9 cellular contexts compared by ENCODE assay signal in genomic region chr7:157431951-157432540, GRCh38.
A peak's percentile ranks its signal among the peaks of the same experiment; 100 is the strongest.
DNase-seq lines count a peak whose midpoint lies in the region; ATAC-seq, FAIRE-seq and TF ChIP-seq lines count a peak whose summit lies in the region.
"Had no signal": no experiment of that assay in that cellular context is flagged by ENCODE, and none has a peak within 500 bp of the region (broad histone marks: within the 10 kb centered on the region; RNA-seq: fewer than 3 reads in every experiment).

No MANE protein-coding gene starts in this region.

- H4K20me1 ChIP-seq in HepG2 (ENCODE audit: insufficient read depth, low read length), result 0 out of 2 replicates have a peak, but pooled peaks cover 2% of the 10 kb centered on the region

- H3K27ac ChIP-seq in HepG2 (ENCODE audit: extremely low read length, insufficient read depth, low read length) (no peak overlapping the region), RWPE1 (no peak overlapping the region)
- H3K27ac ChIP-seq in CD4-positive, alpha-beta memory T cell (ENCODE audit: low read depth, low read length), result no peak overlapping the region

- POLR2A ChIA-PET in activated CD8-positive, alpha-beta T cell treated with anti-CD3 and anti-CD28 coated beads for 36 hours (lab: Charles Lee), result no interaction called here
- POLR2A ChIA-PET in HepG2 (lab: Yijun Ruan, JAX), result no interaction called here
- POLR2A ChIA-PET in RWPE1 (lab: Yijun Ruan, JAX; ENCODE audit: low non-redundant PET), result no interaction called here
- POLR2A ChIA-PET in CD4-positive, alpha-beta memory T cell (lab: Charles Lee; ENCODE audit: partially characterized antibody), result interaction anchor here (1.0 to 1.7 kb wide), 3 partner anchors 39 to 41 kb away, joined by 4 to 6 read pairs (median 5); no protein-coding TSS in a partner anchor

- H3K36me3 Mint-ChIP-seq in activated naive CD4-positive, alpha-beta T cell treated with anti-CD3 and anti-CD28 coated beads for 36 hours (ENCODE audit: low read depth), result no peaks in the 10 kb centered on the region
- no peaks in the 10 kb centered on the region for H3K36me3 Mint-ChIP-seq in activated CD8-positive, alpha-beta T cell treated with anti-CD3 and anti-CD28 coated beads for 36 hours (ENCODE audit: low read depth)
- H3K36me3 Mint-ChIP-seq in stimulated activated memory B cell treated with anti-CD40 and anti-IgM and Interleukin-4, amounts not matched to agents 10 μg/mL and 1 μg/mL and 100 μg/mL, for 72 hours, result no peaks in the 10 kb centered on the region
- H3K36me3 Mint-ChIP-seq in CD4-positive, alpha-beta memory T cell, result no peaks in the 10 kb centered on the region
- H3K36me3 Mint-ChIP-seq: CD14-positive monocyte had no signal

- TF ChIP-seq CTCF in activated CD8-positive, alpha-beta T cell treated with anti-CD3 and anti-CD28 coated beads for 36 hours (IDR thresholded peaks at IDR 0.05), result no peak
- TF ChIP-seq CTCF in HepG2 (CRISPR knock-in tag; IDR thresholded peaks at IDR 0.05) (no peak), RWPE1 (conservative IDR thresholded peaks at IDR 0.05; ENCODE audit: low read depth) (no peak)

- WGBS in HepG2 (ENCODE audit: low lambda C conversion rate), result 34% methylated on average over 19 of the region's 22 CpGs

- H3K79me2 ChIP-seq in HepG2 (ENCODE audit: insufficient read depth, low read length), result no peaks in the 10 kb centered on the region

- no peak overlapping the region for H3K27ac Mint-ChIP-seq in activated naive CD4-positive, alpha-beta T cell treated with anti-CD3 and anti-CD28 coated beads for 36 hours
- H3K27ac Mint-ChIP-seq in activated CD8-positive, alpha-beta T cell treated with anti-CD3 and anti-CD28 coated beads for 36 hours, result no peak overlapping the region
- no peak overlapping the region for H3K27ac Mint-ChIP-seq in stimulated activated memory B cell treated with anti-CD40 and anti-IgM and Interleukin-4, amounts not matched to agents 10 μg/mL and 1 μg/mL and 100 μg/mL, for 72 hours
- peak overlapping the region in 1 of 7 donors; percentile 75 for H3K27ac Mint-ChIP-seq in CD4-positive, alpha-beta memory T cell
- H3K27ac Mint-ChIP-seq: CD14-positive monocyte had no signal

- FAIRE-seq in HepG2 (lab: Jason Lieb, UNC), result no peak

- CTCF ChIA-PET in activated naive CD4-positive, alpha-beta T cell treated with anti-CD3 and anti-CD28 coated beads for 36 hours (lab: Charles Lee), result interaction anchor here (0.7 to 1.4 kb wide), 10 partner anchors 45 to 1646 kb away, joined by 3 to 7 read pairs (median 3); no protein-coding TSS in a partner anchor
- CTCF ChIA-PET in activated CD8-positive, alpha-beta T cell treated with anti-CD3 and anti-CD28 coated beads for 36 hours (lab: Charles Lee), result interaction anchor here (0.5 to 1.3 kb wide), 13 partner anchors 24 to 922 kb away, joined by 3 to 4 read pairs (median 3); no protein-coding TSS in a partner anchor
- CTCF ChIA-PET in HepG2 (lab: Yijun Ruan, JAX; ENCODE audit: low intra/inter-chr PET ratio, low total read pairs) (interaction anchor here (1.6 kb wide), 1 partner anchor 443 kb away, joined by 7 read pairs; no protein-coding TSS in a partner anchor), RWPE1 (lab: Yijun Ruan, JAX) (interaction anchor here (0.6 kb wide), 2 partner anchors 182 to 389 kb away, joined by 3 to 5 read pairs; no protein-coding TSS in a partner anchor)
- CTCF ChIA-PET in CD4-positive, alpha-beta memory T cell (lab: Charles Lee; ENCODE audit: partially characterized antibody), result interaction anchor here (0.7 to 2.8 kb wide), 21 partner anchors 10 to 447 kb away, joined by 3 to 21 read pairs (median 3); no protein-coding TSS in a partner anchor

- BruUV-seq in HepG2 (replicated peaks; lab: Mats Ljungman, UMichigan), result no TSS peak

- no peaks in the 10 kb centered on the region for H3K36me3 ChIP-seq in HepG2 (replicated peaks in 1 of 2; ENCODE audit: control insufficient read depth in 1 of 2, insufficient read depth in 2 of 2, low read length in 2 of 2)
- H3K36me3 ChIP-seq in CD4-positive, alpha-beta memory T cell (ENCODE audit: insufficient read depth, low read length), result no peaks in the 10 kb centered on the region

- H3K4me3 Mint-ChIP-seq in activated naive CD4-positive, alpha-beta T cell treated with anti-CD3 and anti-CD28 coated beads for 36 hours, result peak overlapping the region; percentile 34
- peak overlapping the region; percentile 52 for H3K4me3 Mint-ChIP-seq in activated CD8-positive, alpha-beta T cell treated with anti-CD3 and anti-CD28 coated beads for 36 hours
- peak overlapping the region; percentile 26 for H3K4me3 Mint-ChIP-seq in stimulated activated memory B cell treated with anti-CD40 and anti-IgM and Interleukin-4, amounts not matched to agents 10 μg/mL and 1 μg/mL and 100 μg/mL, for 72 hours
- peak overlapping the region in 4 of 8 donors; percentile 57 to 64 (median 60) for H3K4me3 Mint-ChIP-seq in CD4-positive, alpha-beta memory T cell

- H2AFZ ChIP-seq in HepG2 (ENCODE audit: low read length), result no peak overlapping the region

- TF ChIP-seq EP300 in HepG2 (IDR thresholded peaks at IDR 0.05; ENCODE audit: low read depth in 2 of 2, low read length in 2 of 2) (no peak), HepG2 (CRISPR knock-in tag; IDR thresholded peaks at IDR 0.05; ENCODE audit: borderline replicate concordance) (no peak)

- peaks cover 2 to 26% of the 10 kb centered on the region in 2 experiments for H3K27me3 ChIP-seq in HepG2 (ENCODE audit: control insufficient read depth in 1 of 2, insufficient read depth in 2 of 2, low read length in 2 of 2)
- H3K27me3 ChIP-seq in CD4-positive, alpha-beta memory T cell (ENCODE audit: insufficient read depth, low read length), result no peaks in the 10 kb centered on the region

- H3K4me1 ChIP-seq in HepG2 (ENCODE audit: insufficient read depth, low read length), result no peaks in the 10 kb centered on the region
- peaks cover 15% of the 10 kb centered on the region for H3K4me1 ChIP-seq in CD4-positive, alpha-beta memory T cell (ENCODE audit: insufficient read depth, low read length)

- no peak for TF ChIP-seq RAD21 in HepG2 (CRISPR knock-in tag; IDR thresholded peaks at IDR 0.05)

- no peak for TF ChIP-seq POLR2A in HepG2 (IDR thresholded peaks at IDR 0.05; ENCODE audit: insufficient read depth in 1 of 2, low read depth in 2 of 2, low read length in 2 of 2)

- no peaks in the 10 kb centered on the region for H3K27me3 Mint-ChIP-seq in activated naive CD4-positive, alpha-beta T cell treated with anti-CD3 and anti-CD28 coated beads for 36 hours (ENCODE audit: low read depth)
- H3K27me3 Mint-ChIP-seq in activated CD8-positive, alpha-beta T cell treated with anti-CD3 and anti-CD28 coated beads for 36 hours, result no peaks in the 10 kb centered on the region
- H3K27me3 Mint-ChIP-seq in stimulated activated memory B cell treated with anti-CD40 and anti-IgM and Interleukin-4, amounts not matched to agents 10 μg/mL and 1 μg/mL and 100 μg/mL, for 72 hours, result peaks cover 31% of the 10 kb centered on the region
- peaks cover 0 to 3% of the 10 kb centered on the region in 2 donors for H3K27me3 Mint-ChIP-seq in CD4-positive, alpha-beta memory T cell

- no peaks in the 10 kb centered on the region for H3K9me3 ChIP-seq in HepG2 (ENCODE audit: low read length)
- no peaks in the 10 kb centered on the region for H3K9me3 ChIP-seq in CD4-positive, alpha-beta memory T cell (ENCODE audit: control insufficient read depth in 1 of 2, low read length in 2 of 2)

- H3K4me1 Mint-ChIP-seq in activated naive CD4-positive, alpha-beta T cell treated with anti-CD3 and anti-CD28 coated beads for 36 hours (ENCODE audit: low read depth), result peaks cover 14% of the 10 kb centered on the region
- peaks cover 13% of the 10 kb centered on the region for H3K4me1 Mint-ChIP-seq in activated CD8-positive, alpha-beta T cell treated with anti-CD3 and anti-CD28 coated beads for 36 hours (ENCODE audit: low read depth)
- H3K4me1 Mint-ChIP-seq in stimulated activated memory B cell treated with anti-CD40 and anti-IgM and Interleukin-4, amounts not matched to agents 10 μg/mL and 1 μg/mL and 100 μg/mL, for 72 hours, result peaks cover 15% of the 10 kb centered on the region
- peaks cover 12 to 20% (median 13%) of the 10 kb centered on the region in 4 donors for H3K4me1 Mint-ChIP-seq in CD4-positive, alpha-beta memory T cell

- no peak overlapping the region for H3K4me3 ChIP-seq in HepG2 (replicated peaks in 1 of 3; ENCODE audit: insufficient read depth in 1 of 3, low read depth in 2 of 3, low read length in 3 of 3)
- no peak overlapping the region for H3K4me3 ChIP-seq in CD4-positive, alpha-beta memory T cell (ENCODE audit: low read length in 2 of 2)

- intact Hi-C loops in activated naive CD4-positive, alpha-beta T cell treated with anti-CD3 and anti-CD28 coated beads for 36 hours (cut with micrococcal nuclease), result loop anchor here (2.0 to 10.0 kb wide), 3 partner anchors 153 to 253 kb away; no protein-coding TSS in a partner anchor
- intact Hi-C loops in activated CD8-positive, alpha-beta T cell treated with anti-CD3 and anti-CD28 coated beads for 36 hours (cut with micrococcal nuclease), result loop anchor here (10.0 kb wide), 1 partner anchor 443 kb away; no protein-coding TSS in a partner anchor
- intact Hi-C loops in HepG2 (cut with micrococcal nuclease; ENCODE audit: unreplicated experiment), result loop anchor here (2.0 kb wide), 1 partner anchor 443 kb away; no protein-coding TSS in a partner anchor
- intact Hi-C loops in CD4-positive, alpha-beta memory T cell (cut with micrococcal nuclease), result loop anchor here (2.0 to 10.0 kb wide), 5 partner anchors 39 to 329 kb away; no protein-coding TSS in a partner anchor

- H3K4me2 ChIP-seq in HepG2 (ENCODE audit: low read depth, low read length), result no peak overlapping the region

- no peak for ATAC-seq in activated CD8-positive, alpha-beta T cell treated with anti-CD3 and anti-CD28 coated beads for 36 hours
- peak; percentile 13; the same call in 1 of the 3 replicates for ATAC-seq in HepG2
- ATAC-seq in stimulated activated memory B cell treated with anti-CD40 and anti-IgM and Interleukin-4, amounts not matched to agents 10 μg/mL and 1 μg/mL and 100 μg/mL, for 72 hours, result no peak
- ATAC-seq in GM18517 (IDR thresholded peaks at IDR 0.05; ENCODE audit: unreplicated experiment), result no peak

- H3K9ac ChIP-seq in HepG2 (ENCODE audit: insufficient read depth, low read depth, low read length), result no peak overlapping the region

- no peaks in the 10 kb centered on the region for H3K9me3 Mint-ChIP-seq in activated naive CD4-positive, alpha-beta T cell treated with anti-CD3 and anti-CD28 coated beads for 36 hours
- H3K9me3 Mint-ChIP-seq in activated CD8-positive, alpha-beta T cell treated with anti-CD3 and anti-CD28 coated beads for 36 hours, result no peaks in the 10 kb centered on the region
- peaks cover 6% of the 10 kb centered on the region for H3K9me3 Mint-ChIP-seq in stimulated activated memory B cell treated with anti-CD40 and anti-IgM and Interleukin-4, amounts not matched to agents 10 μg/mL and 1 μg/mL and 100 μg/mL, for 72 hours
- H3K9me3 Mint-ChIP-seq in CD4-positive, alpha-beta memory T cell, result no peaks in the 10 kb centered on the region
- H3K9me3 Mint-ChIP-seq: CD14-positive monocyte had no signal

- no peak for DNase-seq in activated naive CD4-positive, alpha-beta T cell treated with anti-CD3 and anti-CD28 coated beads for 36 hours
- DNase-seq in activated naive CD4-positive, alpha-beta T cell treated with anti-CD3 and anti-CD28 coated beads, Interleukin-2, amount 50 U/mL, for 16 hours, result no peak
- DNase-seq in activated CD8-positive, alpha-beta T cell treated with anti-CD3 and anti-CD28 coated beads for 36 hours, result no peak
- DNase-seq in HepG2 (ENCODE audit: low spot score), result no peak
- no peak for DNase-seq in RWPE1 (ENCODE audit: low spot score)
- no peak for DNase-seq in CD4-positive, alpha-beta memory T cell

- in situ Hi-C loops in HepG2 (cut with HindIII; ENCODE audit: extremely low pct_ligation_motif_present, low pct_unique_long_range_greater_than_20kb), result no loop called here
